ENCODE assay signal across 1 cellular context in genomic region chr13:27917121-27917947, GRCh38.
A peak's percentile ranks its signal among the peaks of the same experiment; 100 is the strongest.
TF ChIP-seq lines count a peak whose summit lies in the region.

No MANE protein-coding gene starts in this region.

TF ChIP-seq in GM23338, 12 proteins besides CTCF, POLR2A, EP300 and RAD21 (continued from another document):
- TF ChIP-seq REST (IDR thresholded peaks at IDR 0.05; ENCODE audit: unreplicated experiment): no peak
- TF ChIP-seq CREB1 (CRISPR knock-in tag; IDR thresholded peaks at IDR 0.05; ENCODE audit: low read depth): no peak
- TF ChIP-seq STAT1 (IDR thresholded peaks at IDR 0.05; ENCODE audit: unreplicated experiment): no peak
- no peak for TF ChIP-seq ETS1 (IDR thresholded peaks at IDR 0.05)
- TF ChIP-seq POLR2AphosphoS5 (IDR thresholded peaks at IDR 0.05; ENCODE audit: low read depth): no peak
- no peak for TF ChIP-seq NANOG (IDR thresholded peaks at IDR 0.05; ENCODE audit: borderline replicate concordance)
- peak; percentile 83 for TF ChIP-seq EZH2 (IDR thresholded peaks at IDR 0.05; ENCODE audit: low read depth, unreplicated experiment)
- TF ChIP-seq ZNF462 (CRISPR knock-in tag; IDR thresholded peaks at IDR 0.05): no peak
- TF ChIP-seq ZNF331 (CRISPR knock-in tag; IDR thresholded peaks at IDR 0.05; ENCODE audit: low read depth): no peak
- TF ChIP-seq JUNB (IDR thresholded peaks at IDR 0.05; ENCODE audit: unreplicated experiment): no peak
- TF ChIP-seq EZH2phosphoT487 (IDR thresholded peaks at IDR 0.05; ENCODE audit: unreplicated experiment): peak; percentile 68
